In genomic region chrX:148659481-148659880, GRCh38 we compare ENCODE assay signal across 19 cellular contexts.
"Had no signal": no experiment of that assay in that cellular context is flagged by ENCODE, and none has a peak within 500 bp of the region (broad histone marks: within the 10 kb centered on the region; RNA-seq: fewer than 3 reads in every experiment).

No MANE protein-coding gene starts in this region.

- H2AFZ ChIP-seq: parathyroid adenoma had no signal

- H3K79me2 ChIP-seq: parathyroid adenoma had no signal

- DNase-seq: activated B cell treated with CpG ODN at 0.5 μM for 24 hours; activated CD4-positive, alpha-beta T cell treated with anti-CD3 and anti-CD28 coated beads for 48 hours; activated CD8-positive, alpha-beta T cell treated with anti-CD3 and anti-CD28 coated beads for 36 hours; activated effector memory CD4-positive, alpha-beta T cell treated with anti-CD3 and anti-CD28 coated beads, Interleukin-2, amount 50 U/mL, for 16 hours; activated T-cell treated with anti-CD3 and anti-CD28 coated beads, Interleukin-2, amount 50 U/mL, for 4 hours; adrenal gland; brain microvascular endothelial cell; cerebellar nuclear complex; effector CD8-positive, alpha-beta T cell; hippocampal formation; left ventricle myocardium inferior; natural killer cell; retina; stimulated activated CD4-positive, alpha-beta T cell treated with anti-CD3 and anti-CD28 coated beads, Interleukin-4, amount 100 ng/mL, for 1 hour; stimulated activated naive B cell treated with anti-CD40 and anti-IgM and Interleukin-4, amounts not matched to agents 10 μg/mL and 1 μg/mL and 100 μg/mL, for 72 hours; T-helper 2 cell; thyroid gland had no signal

- ATAC-seq: activated CD8-positive, alpha-beta T cell treated with anti-CD3 and anti-CD28 coated beads for 36 hours; activated T-cell treated with anti-CD3 and anti-CD28 coated beads, Interleukin-2, amount 50 U/mL, for 4 hours; natural killer cell; stimulated activated naive B cell treated with anti-CD40 and anti-IgM and Interleukin-4, amounts not matched to agents 10 μg/mL and 1 μg/mL and 100 μg/mL, for 72 hours had no signal

- H3K27ac ChIP-seq: adrenal gland, brain microvascular endothelial cell, left ventricle myocardium inferior, parathyroid adenoma, thyroid gland had no signal

- H3K4me1 ChIP-seq: adrenal gland, left ventricle myocardium inferior, parathyroid adenoma, thyroid gland had no signal

- H3K27me3 ChIP-seq: adrenal gland, brain microvascular endothelial cell, neutrophil, thyroid gland had no signal

- H3K9me3 ChIP-seq: adrenal gland, left ventricle myocardium inferior, neutrophil, thyroid gland had no signal

- H3K36me3 ChIP-seq: adrenal gland, brain microvascular endothelial cell, left ventricle myocardium inferior, neutrophil, thyroid gland had no signal

- H3K9ac ChIP-seq: parathyroid adenoma had no signal

- H3K4me3 ChIP-seq: adrenal gland, left ventricle myocardium inferior, thyroid gland had no signal
